ENCODE assay signal across 1 cellular context in the genomic region with DNA sequence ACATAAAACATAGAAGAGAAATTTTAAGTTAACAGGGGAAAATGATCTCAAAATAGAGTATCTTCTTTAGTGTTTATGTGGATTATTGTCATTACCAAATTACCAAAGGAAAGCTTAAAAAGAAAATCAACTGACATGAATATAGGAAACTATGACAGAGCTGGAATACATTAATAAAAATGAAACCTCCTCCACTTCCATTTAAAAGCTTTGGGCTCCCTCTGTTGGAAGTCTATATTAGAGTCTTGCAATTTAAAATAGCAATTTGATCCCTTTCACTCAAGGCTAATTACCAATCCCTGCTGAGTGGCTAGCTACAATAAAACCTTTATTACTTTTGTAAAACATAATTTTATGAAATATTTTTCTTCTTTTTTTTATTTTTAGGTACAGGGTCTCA.
TF ChIP-seq lines count a peak whose summit lies in the region.

No MANE protein-coding gene starts in this region.

TF ChIP-seq in IMR-90, 13 proteins besides CTCF, POLR2A, EP300 and RAD21 (continued from another document):
- TF ChIP-seq SMC3 (IDR thresholded peaks at IDR 0.05; ENCODE audit: low read depth, low read length): peak; percentile 68
- TF ChIP-seq BHLHE40 (IDR thresholded peaks at IDR 0.05; ENCODE audit: low read depth, low read length): no peak
